ENCODE assay signal across 10 cellular contexts in the genomic region with DNA sequence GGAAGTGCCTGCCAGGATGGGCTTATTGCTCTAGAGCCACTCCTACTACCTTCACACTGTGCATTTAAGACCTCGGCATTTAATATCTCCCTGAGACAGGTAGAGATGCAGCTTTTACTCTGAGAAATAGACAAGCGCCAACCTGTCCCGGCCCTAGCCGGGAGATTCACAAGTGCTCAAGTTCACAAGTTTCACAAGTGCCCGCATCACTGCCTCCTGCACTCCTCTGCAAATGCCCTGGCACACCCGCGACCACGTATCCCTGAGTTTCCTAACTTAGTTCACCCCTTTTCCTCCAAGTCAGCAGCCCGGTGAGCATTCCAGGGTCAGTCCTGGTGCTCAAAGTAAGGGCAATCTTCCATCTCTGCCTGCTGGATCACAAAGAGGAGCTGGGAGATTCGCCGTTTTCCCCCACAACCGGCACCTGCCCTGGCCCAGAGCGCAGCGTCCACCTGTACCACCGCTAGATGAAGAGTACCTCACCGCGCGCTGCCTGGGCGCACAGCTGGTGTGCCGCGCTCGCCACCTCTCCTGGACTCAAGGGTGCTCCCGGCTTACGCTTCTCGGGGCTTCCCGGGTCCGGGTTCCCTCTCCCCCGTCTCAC. TPM values are rescaled to one million over a fixed set of nuclear protein-coding genes. Genes with fewer than 3 reads are reported as not detected.
A peak's percentile ranks its signal among the peaks of the same experiment; 100 is the strongest.
DNase-seq lines count a peak whose midpoint lies in the region; ATAC-seq, FAIRE-seq and TF ChIP-seq lines count a peak whose summit lies in the region.
"Had no signal": no experiment of that assay in that cellular context is flagged by ENCODE, and none has a peak within 500 bp of the region (broad histone marks: within the 10 kb centered on the region; RNA-seq: fewer than 3 reads in every experiment).

No MANE protein-coding gene starts in this region.

- intact Hi-C loops in Caco-2 (cut with micrococcal nuclease; ENCODE audit: unreplicated experiment) (no loop called here), Right ventricle myocardium superior (cut with DNase I) (no loop called here), pancreas (cut with DNase I) (no loop called here)

- WGBS in pancreas, 2 donors: 8 to 10% methylated on average over 28 of the region's 28 CpGs

- H3K9me3 ChIP-seq in Caco-2 (no peaks in the 10 kb centered on the region), pancreas (no peaks in the 10 kb centered on the region)

- peak; percentile 77 for ATAC-seq in Right ventricle myocardium superior (ENCODE audit: poor library complexity)
- peak; percentile 80 to 90 (median 88) for ATAC-seq in pancreas
- ATAC-seq in GM21786 (IDR thresholded peaks at IDR 0.05; ENCODE audit: unreplicated experiment): no peak
- no peak for ATAC-seq in GM19023 (IDR thresholded peaks at IDR 0.05; ENCODE audit: unreplicated experiment)
- ATAC-seq: GM12878 had no signal

- H3K36me3 ChIP-seq in Caco-2 (ENCODE audit: control insufficient read depth, insufficient read depth, low read length) (no peaks in the 10 kb centered on the region), pancreas (no peaks in the 10 kb centered on the region)

- H3K4me1 Mint-ChIP-seq in Caco-2 (ENCODE audit: low read depth, unreplicated experiment): peaks cover 12% of the 10 kb centered on the region

- DNase-seq in Caco-2 (peak; percentile 20 to 31), Right ventricle myocardium superior (no peak), pancreas (peak in 5 of 6 donors; percentile 24 to 76 (median 31)), GOT3 (lab: John Stamatoyannopoulos, UW) (no peak), HEK293T (ENCODE audit: extremely low spot score) (no peak)

- TF ChIP-seq CTCF in Caco-2 (IDR thresholded peaks at IDR 0.05; ENCODE audit: insufficient read depth in 1 of 2, low read depth in 1 of 2, low read length in 1 of 2, severe bottlenecking in 1 of 2, unreplicated experiment in 1 of 2) (no peak), WI38 (IDR thresholded peaks at IDR 0.05; ENCODE audit: low read depth, low read length) (no peak), pancreas (IDR thresholded peaks at IDR 0.05) (no peak)

- no peaks in the 10 kb centered on the region for H3K27me3 Mint-ChIP-seq in Caco-2 (ENCODE audit: insufficient read depth, unreplicated experiment)

- CTCF ChIA-PET in Caco-2 (lab: Charles Lee) (no interaction called here), HEK293T (lab: Yijun Ruan, JAX) (no interaction called here)

- peak overlapping the region; percentile 82 for H3K4me3 Mint-ChIP-seq in Caco-2 (ENCODE audit: unreplicated experiment)

- H3K4me1 ChIP-seq in Caco-2 (no peaks in the 10 kb centered on the region), pancreas (no peaks in the 10 kb centered on the region)

- H3K27me3 ChIP-seq in Caco-2 (replicated peaks; ENCODE audit: control insufficient read depth, insufficient read depth, low read length) (no peaks in the 10 kb centered on the region), pancreas (peaks cover 0 to 4% (median 2%) of the 10 kb centered on the region in 4 donors)

- BruUV-seq in Caco-2 (replicated peaks; lab: Mats Ljungman, UMichigan): no TSS peak

- FAIRE-seq in pancreas (lab: Jason Lieb, UNC): no peak
- FAIRE-seq: GM12878 had no signal

- no peaks in the 10 kb centered on the region for H3K9me3 Mint-ChIP-seq in Caco-2 (ENCODE audit: unreplicated experiment)

- POLR2A ChIA-PET in Caco-2 (lab: Charles Lee): interaction anchor here (0.6 kb wide), 2 partner anchors 107 to 562 kb away, joined by 3 read pairs; no protein-coding TSS in a partner anchor
- POLR2A ChIA-PET in HEK293T (lab: Yijun Ruan, JAX): no interaction called here

- H3K4me3 ChIP-seq in Caco-2 (ENCODE audit: low read depth, low read length): peak overlapping the region; percentile 42
- H3K4me3 ChIP-seq in WI38 (ENCODE audit: low read depth, low read length): peak overlapping the region; percentile 47
- peak overlapping the region; percentile 20 to 50 (median 30) for H3K4me3 ChIP-seq in pancreas
- H3K4me3 ChIP-seq: GM12878 had no signal

- H3K27ac ChIP-seq in pancreas: no peak overlapping the region

- no peak overlapping the region for H3K27ac Mint-ChIP-seq in Caco-2 (ENCODE audit: unreplicated experiment)

- H3K36me3 Mint-ChIP-seq in Caco-2 (ENCODE audit: insufficient read depth, unreplicated experiment): peaks cover 4% of the 10 kb centered on the region

TF ChIP-seq in HEK293T, 16 proteins besides CTCF, POLR2A, EP300 and RAD21:
- no peak for TF ChIP-seq FOXM1 (IDR thresholded peaks at IDR 0.05; ENCODE audit: borderline replicate concordance)
- no peak for TF ChIP-seq SUZ12 (IDR thresholded peaks at IDR 0.05)
- TF ChIP-seq BHLHE40 (IDR thresholded peaks at IDR 0.05; ENCODE audit: borderline replicate concordance): no peak
- no peak for TF ChIP-seq ARNT (IDR thresholded peaks at IDR 0.05)
- TF ChIP-seq L3MBTL2 (conservative IDR thresholded peaks at IDR 0.05): no peak
- no peak for TF ChIP-seq NFRKB (IDR thresholded peaks at IDR 0.05)
- no peak for TF ChIP-seq ELF4 (IDR thresholded peaks at IDR 0.05)
- TF ChIP-seq FOXA1 (IDR thresholded peaks at IDR 0.05): no peak
- no peak for TF ChIP-seq FOXK2 (IDR thresholded peaks at IDR 0.05)
- TF ChIP-seq TARDBP (IDR thresholded peaks at IDR 0.05): no peak
- TF ChIP-seq HDGF (IDR thresholded peaks at IDR 0.05; ENCODE audit: borderline replicate concordance): no peak
- TF ChIP-seq SP1 (IDR thresholded peaks at IDR 0.05): no peak
- TF ChIP-seq CTBP1 (IDR thresholded peaks at IDR 0.05; ENCODE audit: borderline replicate concordance): no peak
- TF ChIP-seq ZNF384 (IDR thresholded peaks at IDR 0.05): no peak
- no peak for TF ChIP-seq PKNOX1 (IDR thresholded peaks at IDR 0.05)
- no peak for TF ChIP-seq LEF1 (IDR thresholded peaks at IDR 0.05; ENCODE audit: borderline replicate concordance)

RNA-seq across cellular contexts. Expression of gene SLC38A4, which starts 5.0 kb away (rescaled TPM):
- total RNA-seq in Caco-2 (2022): 16.0 and 20.1 TPM in 2 replicates
- total RNA-seq in Right ventricle myocardium superior: 2.3 TPM
- 1 to 10 TPM; 2.1 to 8.8 (median 5.2) TPM for total RNA-seq in pancreas
- 10 to 100 TPM in 1 of 2 donors, 1 to 10 TPM in 1; 6.7 to 15.9 TPM for polyA plus RNA-seq in pancreas
- total RNA-seq: HT1080 had no signal

Comparison
In these comparisons a context has a peak if more than half of its experiments do, and no peak if none do; other contexts are left out.
1. DNase-seq: peak in Caco-2 (2 of 2) and pancreas (5 of 6); none in Right ventricle myocardium superior (single experiment), GOT3 (single experiment) and HEK293T (single experiment).
2. ATAC-seq: peak in Right ventricle myocardium superior (single experiment) and pancreas (4 of 4); none in GM21786 (single experiment) and GM19023 (single experiment).
3. Peak in every context shown above with its lines, with median percentiles within 50 percentile points of each other: H3K4me3 ChIP-seq.